ENCODE assay signal across 7 cellular contexts in genomic region chr4:69689530-69690111, GRCh38. TPM values are rescaled to one million over a fixed set of nuclear protein-coding genes. Genes with fewer than 3 reads are reported as not detected.
A peak's percentile ranks its signal among the peaks of the same experiment; 100 is the strongest.
DNase-seq lines count a peak whose midpoint lies in the region; ATAC-seq and TF ChIP-seq lines count a peak whose summit lies in the region.

No MANE protein-coding gene starts in this region.

- H3K27me3 Mint-ChIP-seq in effector memory CD8-positive, alpha-beta T cell: no peaks in the 10 kb centered on the region

- no peaks in the 10 kb centered on the region for H3K36me3 Mint-ChIP-seq in effector memory CD8-positive, alpha-beta T cell (ENCODE audit: insufficient read depth)

- no peaks in the 10 kb centered on the region for H3K4me1 ChIP-seq in skeletal muscle satellite cell (ENCODE audit: control insufficient read depth, insufficient read depth, low read length)

- H3K4me2 ChIP-seq in skeletal muscle satellite cell (ENCODE audit: low read length): peak overlapping the region; percentile 31

- no peak overlapping the region for H3K9ac ChIP-seq in skeletal muscle satellite cell (ENCODE audit: low read depth, low read length)

- no peak for DNase-seq in GM12864 (ENCODE audit: low read depth)
- DNase-seq in RPMI8226: peak; percentile 29
- DNase-seq in fibroblast of villous mesenchyme (ENCODE audit: low read depth): peak; percentile 30
- no peak for DNase-seq in effector memory CD8-positive, alpha-beta T cell
- DNase-seq in mucosa of gallbladder (ENCODE audit: low spot score): no peak

- H3K36me3 ChIP-seq in skeletal muscle satellite cell (ENCODE audit: insufficient read depth, low read length): no peaks in the 10 kb centered on the region

- H3K4me3 Mint-ChIP-seq in effector memory CD8-positive, alpha-beta T cell: no peak overlapping the region

- H3K4me1 Mint-ChIP-seq in effector memory CD8-positive, alpha-beta T cell (ENCODE audit: low read depth in 2 of 2): no peaks in the 10 kb centered on the region

- TF ChIP-seq CTCF in GM12864 (IDR thresholded peaks at IDR 0.05; ENCODE audit: low read depth, low read length, missing control alignments) (peak; percentile 25), fibroblast of villous mesenchyme (IDR thresholded peaks at IDR 0.05; ENCODE audit: insufficient read depth, low read depth, low read length) (peak; percentile 52)

- peaks cover 0 to 2% of the 10 kb centered on the region in 2 donors for H3K9me3 Mint-ChIP-seq in effector memory CD8-positive, alpha-beta T cell

- peak; percentile 74 for ATAC-seq in HG03342 (IDR thresholded peaks at IDR 0.05; ENCODE audit: unreplicated experiment)
- no peak for ATAC-seq in effector memory CD8-positive, alpha-beta T cell (replicated peaks)

- H3K4me3 ChIP-seq in GM12864 (ENCODE audit: low read depth, low read length): no peak overlapping the region
- no peak overlapping the region for H3K4me3 ChIP-seq in fibroblast of villous mesenchyme (ENCODE audit: low read depth, low read length)
- H3K4me3 ChIP-seq in skeletal muscle satellite cell (ENCODE audit: low read length): no peak overlapping the region

- no peaks in the 10 kb centered on the region for H3K9me3 ChIP-seq in skeletal muscle satellite cell (replicated peaks; ENCODE audit: low read length)

- no peak overlapping the region for H3K27ac Mint-ChIP-seq in effector memory CD8-positive, alpha-beta T cell

- H3K27me3 ChIP-seq in skeletal muscle satellite cell (ENCODE audit: control insufficient read depth, insufficient read depth, low read length): no peaks in the 10 kb centered on the region

RNA-seq across cellular contexts. Expression of gene UGT2A1, which starts 36.6 kb away (rescaled TPM):
- total RNA-seq in fibroblast of villous mesenchyme (not detected in 2 replicates), mucosa of gallbladder (not detected)
- total RNA-seq in skeletal muscle satellite cell (2012; rRNA removed): not detected in 2 replicates

RNA-seq across cellular contexts. Expression of gene UGT2A2, which starts 50.2 kb away (rescaled TPM):
- total RNA-seq in fibroblast of villous mesenchyme: not detected in 2 replicates
- not detected in 2 replicates for total RNA-seq in skeletal muscle satellite cell (2012; rRNA removed)
- not detected for total RNA-seq in mucosa of gallbladder

Comparison
In these comparisons a context has a peak if more than half of its experiments do, and no peak if none do; other contexts are left out.
1. DNase-seq: peak in RPMI8226 (single experiment) and fibroblast of villous mesenchyme (single experiment); none in GM12864 (single experiment), effector memory CD8-positive, alpha-beta T cell (0 of 3) and mucosa of gallbladder (single experiment).